ENCODE assay signal across 22 cellular contexts in the genomic region with DNA sequence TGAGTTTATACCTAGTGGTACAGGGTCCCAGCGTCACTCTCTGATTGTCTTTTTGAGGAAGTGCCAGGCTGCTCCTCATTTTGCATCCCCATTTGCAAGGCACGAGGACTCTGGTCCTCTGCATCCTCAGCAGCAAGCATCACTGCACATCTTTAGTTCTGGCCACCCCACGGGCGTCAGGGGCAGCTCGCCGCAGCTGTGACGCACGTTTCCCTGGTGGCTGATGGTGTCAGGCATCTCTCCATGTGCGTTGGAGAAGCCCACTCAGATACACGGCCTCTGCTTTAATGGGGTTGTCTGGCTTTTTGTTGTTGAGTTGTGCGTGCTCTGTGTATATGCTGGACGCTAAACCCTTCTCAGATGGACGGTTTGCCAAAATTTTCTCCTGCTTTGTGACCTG.
"Had no signal": no experiment of that assay in that cellular context is flagged by ENCODE, and none has a peak within 500 bp of the region (broad histone marks: within the 10 kb centered on the region; RNA-seq: fewer than 3 reads in every experiment).

No MANE protein-coding gene starts in this region.

- H3K4me3 Mint-ChIP-seq: immature natural killer cell had no signal

- H3K79me2 ChIP-seq: hepatocyte had no signal

- H3K9me3 ChIP-seq: esophagus muscularis mucosa, gastroesophageal sphincter, heart left ventricle, left lung, lower lobe of right lung had no signal

- H3K27ac ChIP-seq: coronary artery, dorsolateral prefrontal cortex, esophagus muscularis mucosa, foreskin keratinocyte, gastroesophageal sphincter, heart left ventricle, hepatocyte, left lung, lower lobe of right lung had no signal

- ATAC-seq: foreskin keratinocyte, gastroesophageal sphincter, heart left ventricle, left lung, left ventricle myocardium superior had no signal

- H3K36me3 ChIP-seq: esophagus muscularis mucosa, gastroesophageal sphincter, heart left ventricle, left lung, lower lobe of right lung had no signal

- H2AFZ ChIP-seq: hepatocyte had no signal

- DNase-seq: cerebellar nuclear complex; dermis blood vessel endothelial cell; dorsolateral prefrontal cortex; effector CD4-positive, alpha-beta T cell; effector memory CD4-positive, alpha-beta T cell; foreskin keratinocyte; hypothalamus; immature natural killer cell; islet precursor cell; left cardiac atrium; lower lobe of right lung; midbrain had no signal

- FAIRE-seq: colon, endothelial cell of umbilical vein, frontal cortex had no signal

- H3K4me3 ChIP-seq: coronary artery, dorsolateral prefrontal cortex, esophagus muscularis mucosa, gastroesophageal sphincter, heart left ventricle, hepatocyte, left lung, lower lobe of right lung had no signal

- H3K9me3 Mint-ChIP-seq: immature natural killer cell had no signal

- H3K4me2 ChIP-seq: hepatocyte had no signal

- H3K27ac Mint-ChIP-seq: immature natural killer cell had no signal

- H3K4me1 ChIP-seq: heart left ventricle, left lung, lower lobe of right lung had no signal

- H3K27me3 ChIP-seq: dorsolateral prefrontal cortex, esophagus muscularis mucosa, foreskin keratinocyte, hepatocyte had no signal

- H3K36me3 Mint-ChIP-seq: immature natural killer cell had no signal
